Comparison of ENCODE assay signal across 21 cellular contexts in genomic region chr16:81283044-81283443, GRCh38. TPM values are rescaled to one million over a fixed set of nuclear protein-coding genes. Genes with fewer than 3 reads are reported as not detected.
DNase-seq lines count a peak whose midpoint lies in the region; ATAC-seq, FAIRE-seq and TF ChIP-seq lines count a peak whose summit lies in the region.
"Had no signal": no experiment of that assay in that cellular context is flagged by ENCODE, and none has a peak within 500 bp of the region (broad histone marks: within the 10 kb centered on the region; RNA-seq: fewer than 3 reads in every experiment).

No MANE protein-coding gene starts in this region.

- H3K36me3 ChIP-seq in bronchial epithelial cell (ENCODE audit: control insufficient read depth, insufficient read depth, low read length) (no peaks in the 10 kb centered on the region), neuronal stem cell (replicated peaks in 1 of 2; ENCODE audit: control insufficient read depth in 2 of 2, insufficient read depth in 2 of 2, low read length in 2 of 2) (no peaks in the 10 kb centered on the region), hepatocyte (replicated peaks; ENCODE audit: insufficient read depth, low read depth) (no peaks in the 10 kb centered on the region)

- no peaks in the 10 kb centered on the region for H3K9me3 Mint-ChIP-seq in progenitor cell of endocrine pancreas (ENCODE audit: low read depth)
- H3K9me3 Mint-ChIP-seq: CD4-positive, alpha-beta T cell; H9 had no signal

- no CpG with 5 or more reads among the region's 3 CpGs for WGBS in neuronal stem cell (ENCODE audit: extremely low coverage in 2 of 2, insufficient read length in 2 of 2, insufficient replicate concordance in 1 of 2), 2 donors
- 85% methylated on average over 3 of the region's 3 CpGs for WGBS in hepatocyte (ENCODE audit: low lambda C conversion rate, missing lambda C conversion rate)

- no peaks in the 10 kb centered on the region for H3K36me3 Mint-ChIP-seq in progenitor cell of endocrine pancreas (ENCODE audit: insufficient read depth)

- no peak overlapping the region for H3K4me3 Mint-ChIP-seq in progenitor cell of endocrine pancreas (ENCODE audit: low read depth)
- H3K4me3 Mint-ChIP-seq: CD4-positive, alpha-beta T cell; H9 had no signal

- no peak overlapping the region for H3K27ac Mint-ChIP-seq in progenitor cell of endocrine pancreas
- H3K27ac Mint-ChIP-seq: CD4-positive, alpha-beta T cell had no signal

- no peaks in the 10 kb centered on the region for H4K20me1 ChIP-seq in hepatocyte (ENCODE audit: insufficient read depth, poor library complexity, severe bottlenecking)

- H3K27me3 ChIP-seq in bronchial epithelial cell (ENCODE audit: control insufficient read depth, insufficient read depth, low read length) (no peaks in the 10 kb centered on the region), neuronal stem cell (ENCODE audit: control insufficient read depth in 3 of 3, insufficient read depth in 3 of 3, low read depth in 1 of 3, low read length in 3 of 3) (no peaks in the 10 kb centered on the region), hepatocyte (no peaks in the 10 kb centered on the region)

- H3K4me1 ChIP-seq in neuronal stem cell (ENCODE audit: control insufficient read depth in 2 of 2, insufficient read depth in 1 of 2, low read depth in 1 of 2, low read length in 2 of 2) (no peaks in the 10 kb centered on the region), hepatocyte (ENCODE audit: insufficient read depth) (peaks cover 2% of the 10 kb centered on the region)
- H3K4me1 ChIP-seq: A549 had no signal

- H3K4ac ChIP-seq in neuronal stem cell (ENCODE audit: low read length): no peak overlapping the region

- H4K91ac ChIP-seq in neuronal stem cell (ENCODE audit: low read depth, low read length, poor library complexity): no peak overlapping the region

- no peak overlapping the region for H3K4me3 ChIP-seq in bronchial epithelial cell (ENCODE audit: low read depth, low read length)
- no peak overlapping the region for H3K4me3 ChIP-seq in neuronal stem cell (ENCODE audit: low read length in 2 of 2)
- no peak overlapping the region for H3K4me3 ChIP-seq in hepatocyte
- H3K4me3 ChIP-seq: A549 had no signal

- H3K27ac ChIP-seq in neuronal stem cell (replicated peaks; ENCODE audit: low read length) (no peak overlapping the region), hepatocyte (no peak overlapping the region)
- H3K27ac ChIP-seq: 22Rv1, A549, C4-2B had no signal

- no peak for FAIRE-seq in bronchial epithelial cell (lab: Jason Lieb, UNC)
- FAIRE-seq: A549, GM19239, H1 had no signal

- peak overlapping the region; percentile 3 for H3K9ac ChIP-seq in neuronal stem cell (ENCODE audit: low read depth, low read length, poor library complexity)

- H3K4me2 ChIP-seq in neuronal stem cell (ENCODE audit: insufficient read depth, low read length, poor library complexity, severe bottlenecking): no peak overlapping the region
- no peak overlapping the region for H3K4me2 ChIP-seq in hepatocyte
- H3K4me2 ChIP-seq: A549 had no signal

- no peaks in the 10 kb centered on the region for H3K9me3 ChIP-seq in neuronal stem cell (replicated peaks in 1 of 2; ENCODE audit: control insufficient read depth in 2 of 2, insufficient read depth in 1 of 2, low read depth in 1 of 2, low read length in 2 of 2)
- H3K9me3 ChIP-seq in hepatocyte (ENCODE audit: low read depth): no peaks in the 10 kb centered on the region
- H3K9me3 ChIP-seq: A549 had no signal

- H3K18ac ChIP-seq in neuronal stem cell (ENCODE audit: low read length): no peak overlapping the region

- no peak overlapping the region for H2BK120ac ChIP-seq in neuronal stem cell (ENCODE audit: low read depth, low read length)

- no peak overlapping the region for H2BK5ac ChIP-seq in neuronal stem cell (ENCODE audit: low read length)

- ATAC-seq in esophagus mucosa (peak; percentile 67), GM18498 (IDR thresholded peaks at IDR 0.05; ENCODE audit: unreplicated experiment) (no peak)
- ATAC-seq: A549 had no signal

- no peaks in the 10 kb centered on the region for H3K27me3 Mint-ChIP-seq in progenitor cell of endocrine pancreas
- H3K27me3 Mint-ChIP-seq: CD4-positive, alpha-beta T cell had no signal

- no peak overlapping the region for H2BK15ac ChIP-seq in neuronal stem cell (ENCODE audit: low read length)

- no peak overlapping the region for H4K8ac ChIP-seq in neuronal stem cell (ENCODE audit: low read depth, low read length)

- no peaks in the 10 kb centered on the region for H3K79me2 ChIP-seq in hepatocyte

- TF ChIP-seq CTCF in bronchial epithelial cell (IDR thresholded peaks at IDR 0.05; ENCODE audit: insufficient read depth, low read length, severe bottlenecking) (no peak), progenitor cell of endocrine pancreas (IDR thresholded peaks at IDR 0.05; ENCODE audit: unreplicated experiment) (no peak), hepatocyte (IDR thresholded peaks at IDR 0.05; ENCODE audit: poor library complexity) (no peak)

- H3K4me1 Mint-ChIP-seq in progenitor cell of endocrine pancreas (ENCODE audit: low read depth): no peaks in the 10 kb centered on the region
- H3K4me1 Mint-ChIP-seq: H9 had no signal

- H2AK5ac ChIP-seq in neuronal stem cell (ENCODE audit: low read depth, low read length): no peak overlapping the region

- no peaks in the 10 kb centered on the region for H3K79me1 ChIP-seq in neuronal stem cell (ENCODE audit: low read depth, low read length)

- no peak overlapping the region for H3K14ac ChIP-seq in neuronal stem cell (ENCODE audit: low read length)

- no peak overlapping the region for H3K23ac ChIP-seq in neuronal stem cell (ENCODE audit: low read depth, low read length, poor library complexity)

- H3K9me2 ChIP-seq in hepatocyte (replicated peaks; ENCODE audit: insufficient read depth): no peaks in the 10 kb centered on the region

- H2BK12ac ChIP-seq in neuronal stem cell (ENCODE audit: low read length): no peak overlapping the region

- DNase-seq in HT1080 (ENCODE audit: low read depth) (peak; percentile 28), bronchial epithelial cell (ENCODE audit: low read depth) (peak; percentile 67), neuronal stem cell (ENCODE audit: low spot score) (no peak), progenitor cell of endocrine pancreas (ENCODE audit: low spot score, unreplicated experiment) (no peak), hepatocyte (ENCODE audit: low spot score) (no peak), LoVo (ENCODE audit: low spot score) (no peak)
- DNase-seq: AML-193; CD4-positive, alpha-beta T cell; DMS153; DMS79; GDM1; H9 had no signal

- H2AFZ ChIP-seq in neuronal stem cell (ENCODE audit: low read length) (no peak overlapping the region), hepatocyte (no peak overlapping the region)

RNA-seq across cellular contexts. Expression of gene GAN, which starts 31.7 kb away (rescaled TPM):
- total RNA-seq in HT1080 (2014; rRNA removed; shearing (Covaris generic)): 5.0 and 5.5 TPM in 2 replicates
- 2.3 and 3.0 TPM in 2 replicates for polyA plus RNA-seq in HT1080 (2015; cell fraction: cytosol; rRNA removed)
- 5.4 and 5.6 TPM in 2 replicates for polyA plus RNA-seq in HT1080 (2015; cell fraction: nucleus; rRNA removed)
- 13.7 and 23.4 TPM in 2 replicates for total RNA-seq in bronchial epithelial cell
- 19.9 TPM for total RNA-seq in esophagus mucosa
- polyA plus RNA-seq in neuronal stem cell (2013, experiment 1 of 2): 4.3 TPM
- 4.7 TPM for polyA plus RNA-seq in neuronal stem cell (2013, experiment 2 of 2)
- 14.0 and 14.9 TPM in 2 replicates for total RNA-seq in progenitor cell of endocrine pancreas
- 10.9 TPM in 2 replicates for total RNA-seq in hepatocyte
- polyA plus RNA-seq in hepatocyte: 2.1 and 3.4 TPM in 2 replicates

RNA-seq across cellular contexts. Expression of gene BCO1, which starts 44.6 kb away (rescaled TPM):
- total RNA-seq in HT1080 (2014; rRNA removed; shearing (Covaris generic)): not detected in 2 replicates
- not detected in 2 replicates for polyA plus RNA-seq in HT1080 (2015; cell fraction: cytosol; rRNA removed)
- polyA plus RNA-seq in HT1080 (2015; cell fraction: nucleus; rRNA removed): not detected in 2 replicates
- not detected in 2 replicates for total RNA-seq in bronchial epithelial cell
- 0.32 TPM for total RNA-seq in esophagus mucosa
- 0.20 TPM for polyA plus RNA-seq in neuronal stem cell (2013, experiment 1 of 2)
- 0.17 TPM for polyA plus RNA-seq in neuronal stem cell (2013, experiment 2 of 2)
- 2.2 and 3.3 TPM in 2 replicates for total RNA-seq in progenitor cell of endocrine pancreas
- 2.0 and 2.4 TPM in 2 replicates for total RNA-seq in hepatocyte
- polyA plus RNA-seq in hepatocyte: 1.4 and 1.6 TPM in 2 replicates
- total RNA-seq: CD4-positive, alpha-beta T cell; Daoy; H1; H9 had no signal
- polyA plus RNA-seq: BJ had no signal

Comparison
In these comparisons a context has a peak if more than half of its experiments do, and no peak if none do; other contexts are left out.
1. DNase-seq: peak in HT1080 (single experiment) and bronchial epithelial cell (single experiment); none in neuronal stem cell (single experiment), progenitor cell of endocrine pancreas (single experiment), hepatocyte (single experiment) and LoVo (single experiment).